7 cellular contexts compared by ENCODE assay signal in genomic region chr7:73521636-73522080, GRCh38. TPM values are rescaled to one million over a fixed set of nuclear protein-coding genes. Genes with fewer than 3 reads are reported as not detected.
A peak's percentile ranks its signal among the peaks of the same experiment; 100 is the strongest.
DNase-seq lines count a peak whose midpoint lies in the region; ATAC-seq and TF ChIP-seq lines count a peak whose summit lies in the region.

No MANE protein-coding gene starts in this region.

- H3K9me3 Mint-ChIP-seq in endodermal cell (no peaks in the 10 kb centered on the region), type B pancreatic cell (no peaks in the 10 kb centered on the region)

- H3K36me3 Mint-ChIP-seq in endodermal cell (ENCODE audit: low read depth): peaks cover 28% of the 10 kb centered on the region
- peaks cover 22% of the 10 kb centered on the region for H3K36me3 Mint-ChIP-seq in type B pancreatic cell

- peak overlapping the region; percentile 76 for H3K4me3 Mint-ChIP-seq in endodermal cell
- H3K4me3 Mint-ChIP-seq in type B pancreatic cell: peak overlapping the region; percentile 97

- H3K4me1 Mint-ChIP-seq in endodermal cell (peaks cover 27% of the 10 kb centered on the region), type B pancreatic cell (ENCODE audit: unreplicated experiment) (peaks cover 29% of the 10 kb centered on the region)

- WGBS in endodermal cell (ENCODE audit: insufficient coverage in 1 of 2, insufficient read length in 1 of 2), 2 experiments: 0 to 2% methylated on average over 11 to 55 of the region's 55 CpGs

- H3K4me3 ChIP-seq in SK-N-MC (peak overlapping the region; percentile 87), endodermal cell (ENCODE audit: low read length) (peak overlapping the region; percentile 90)

- DNase-seq in ELR (ENCODE audit: low read depth) (peak; percentile 63), SK-N-MC (ENCODE audit: low read depth, low spot score) (no peak), endodermal cell (no peak), midbrain (lab: John Stamatoyannopoulos, UW) (peak; percentile 70), type B pancreatic cell (ENCODE audit: extremely low spot score, unreplicated experiment) (peak; percentile 71)

- H3K27ac Mint-ChIP-seq in endodermal cell (no peak overlapping the region), type B pancreatic cell (peak overlapping the region; percentile 98)

- H3K9me3 ChIP-seq in SK-N-MC (ENCODE audit: low read depth, low read length) (0 out of 2 replicates have a peak, but pooled peaks cover 3% of the 10 kb centered on the region), endodermal cell (ENCODE audit: control insufficient read depth, low read length) (peaks cover 6% of the 10 kb centered on the region)

- H3K36me3 ChIP-seq in SK-N-MC (ENCODE audit: insufficient read depth, low read length) (peaks cover 39% of the 10 kb centered on the region), endodermal cell (ENCODE audit: control insufficient read depth, insufficient read depth, low read length) (peaks cover 29% of the 10 kb centered on the region)

- peak overlapping the region; percentile 86 for H3K27ac ChIP-seq in SK-N-MC
- peak overlapping the region; percentile 98 for H3K27ac ChIP-seq in endodermal cell (ENCODE audit: low read depth, low read length)

- no peaks in the 10 kb centered on the region for H3K4me1 ChIP-seq in endodermal cell (ENCODE audit: control insufficient read depth, insufficient read depth, low read length)

- H3K9ac ChIP-seq in SK-N-MC (ENCODE audit: insufficient read length) (peak overlapping the region; percentile 94), endodermal cell (ENCODE audit: extremely low read depth, low read length, poor library complexity, severe bottlenecking) (peak overlapping the region; percentile 57)

- ATAC-seq in GM19324 (IDR thresholded peaks at IDR 0.05; ENCODE audit: low FRiP score, unreplicated experiment) (peak; percentile 54), HG03196 (IDR thresholded peaks at IDR 0.05; ENCODE audit: unreplicated experiment) (peak; percentile 37)

- no peaks in the 10 kb centered on the region for H3K27me3 ChIP-seq in endodermal cell (ENCODE audit: control insufficient read depth, insufficient read depth, low read length, poor library complexity, severe bottlenecking)

- H3K27me3 Mint-ChIP-seq in endodermal cell (ENCODE audit: insufficient read depth) (no peaks in the 10 kb centered on the region), type B pancreatic cell (no peaks in the 10 kb centered on the region)

- TF ChIP-seq CTCF in endodermal cell (conservative IDR thresholded peaks at IDR 0.05) (no peak), type B pancreatic cell (conservative IDR thresholded peaks at IDR 0.05) (no peak)

RNA-seq across cellular contexts. Expression of gene BAZ1B, which starts 0.4 kb away (rescaled TPM):
- 10 to 100 TPM; 66.4 to 72.1 TPM for total RNA-seq in endodermal cell
- 66.2 TPM for polyA plus RNA-seq in endodermal cell (2013, experiment 1 of 2)
- polyA plus RNA-seq in endodermal cell (2013, experiment 2 of 2): 64.1 TPM
- 68.0 and 86.8 TPM in 2 replicates for total RNA-seq in type B pancreatic cell (ENCODE audit: low replicate concordance)

RNA-seq across cellular contexts. Expression of gene BCL7B, which starts 35.8 kb away (rescaled TPM):
- total RNA-seq in endodermal cell (10 to 100 TPM; 31.0 to 37.7 TPM), type B pancreatic cell (ENCODE audit: low replicate concordance) (32.8 and 37.7 TPM in 2 replicates)
- polyA plus RNA-seq in endodermal cell (2013, experiment 1 of 2): 36.9 TPM
- 33.5 TPM for polyA plus RNA-seq in endodermal cell (2013, experiment 2 of 2)

RNA-seq across cellular contexts. Expression of gene TBL2, which starts 56.7 kb away (rescaled TPM):
- 10 to 100 TPM; 55.7 to 59.7 TPM for total RNA-seq in endodermal cell
- 43.4 TPM for polyA plus RNA-seq in endodermal cell (2013, experiment 1 of 2)
- 37.8 TPM for polyA plus RNA-seq in endodermal cell (2013, experiment 2 of 2)
- 45.9 and 55.8 TPM in 2 replicates for total RNA-seq in type B pancreatic cell (ENCODE audit: low replicate concordance)

Comparison
In these comparisons a context has a peak if more than half of its experiments do, and no peak if none do; other contexts are left out.
1. DNase-seq: peak in ELR (single experiment), midbrain (single experiment) and type B pancreatic cell (single experiment); none in SK-N-MC (single experiment) and endodermal cell (single experiment).